10 cellular contexts compared by ENCODE assay signal in the genomic region with DNA sequence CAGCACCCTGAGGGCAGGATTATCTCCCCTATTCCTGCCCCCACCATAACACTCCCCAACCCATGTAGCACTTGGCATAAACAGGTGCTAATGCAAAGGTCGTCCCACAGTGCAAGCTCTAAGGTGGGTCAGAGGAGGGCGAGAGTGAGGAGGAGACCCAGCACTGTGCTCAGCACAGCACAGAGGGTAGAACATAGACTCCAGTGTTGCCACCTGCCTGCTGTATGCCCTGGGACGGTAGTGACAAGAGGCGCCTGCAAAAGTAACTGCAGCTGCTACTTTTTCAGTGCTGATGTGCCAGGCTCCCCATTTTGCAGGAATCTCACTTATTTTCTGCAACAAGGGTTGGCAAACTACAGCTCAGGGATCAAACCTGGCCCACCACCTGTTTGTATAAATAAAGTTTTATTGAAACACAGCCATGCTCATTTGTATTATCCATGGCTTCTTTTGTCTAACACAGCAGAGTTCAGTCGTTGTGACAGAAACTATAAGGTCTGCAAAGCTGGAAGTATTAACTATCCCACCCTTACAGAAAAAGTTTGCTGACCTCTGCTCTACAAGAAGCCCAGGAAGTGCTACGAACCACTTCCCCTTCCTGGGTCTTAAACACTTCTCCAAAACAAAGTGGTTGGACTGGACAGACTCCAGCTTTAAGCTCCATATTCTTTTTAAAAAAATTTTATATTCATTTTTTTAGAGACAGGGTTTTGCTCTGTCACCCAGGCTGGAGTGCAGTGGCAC. TPM values are rescaled to one million over a fixed set of nuclear protein-coding genes. Genes with fewer than 3 reads are reported as not detected.
A peak's percentile ranks its signal among the peaks of the same experiment; 100 is the strongest.
DNase-seq lines count a peak whose midpoint lies in the region; ATAC-seq and TF ChIP-seq lines count a peak whose summit lies in the region.
"Had no signal": no experiment of that assay in that cellular context is flagged by ENCODE, and none has a peak within 500 bp of the region (broad histone marks: within the 10 kb centered on the region; RNA-seq: fewer than 3 reads in every experiment).

No MANE protein-coding gene starts in this region.

- in situ Hi-C loops in brain microvascular endothelial cell (cut with HindIII; ENCODE audit: low pct_ligation_motif_present, low sequenced_read_pairs) = no loop called here

- CTCF ChIA-PET in CD4-positive, alpha-beta memory T cell (lab: Charles Lee; ENCODE audit: partially characterized antibody) = interaction anchor here (1.2 to 29.7 kb wide), 5 partner anchors 8 to 98 kb away, joined by 3 to 1245 read pairs (median 23); a partner anchor contains a TSS

- peaks cover 0 to 2% (median 0%) of the 10 kb centered on the region in 8 donors for H3K9me3 Mint-ChIP-seq in CD4-positive, alpha-beta memory T cell
- peaks cover 5% of the 10 kb centered on the region for H3K9me3 Mint-ChIP-seq in natural killer cell treated with Interleukin-12 subunit alpha and Interleukin-12 subunit beta and Interleukin-15 and Interleukin-18, amount 100 ng/mL, for 72 hours

- peak overlapping the region; percentile 97 to 99 (median 98) for H3K27ac Mint-ChIP-seq in CD4-positive, alpha-beta memory T cell
- H3K27ac Mint-ChIP-seq in natural killer cell treated with Interleukin-12 subunit alpha and Interleukin-12 subunit beta and Interleukin-15 and Interleukin-18, amount 100 ng/mL, for 72 hours = peak overlapping the region; percentile 88 to 92

- H3K4me1 ChIP-seq in CD4-positive, alpha-beta memory T cell (ENCODE audit: insufficient read depth, low read length) = peaks cover 99% of the 10 kb centered on the region

- POLR2A ChIA-PET in CD4-positive, alpha-beta memory T cell (lab: Charles Lee; ENCODE audit: partially characterized antibody) = interaction anchor here (0.7 to 28.8 kb wide), 12 partner anchors 2 to 562 kb away, joined by 3 to 2105 read pairs (median 4); a partner anchor contains a TSS

- H3K9me3 ChIP-seq in CD4-positive, alpha-beta memory T cell (ENCODE audit: control insufficient read depth in 1 of 2, low read length in 2 of 2) = no peaks in the 10 kb centered on the region
- H3K9me3 ChIP-seq in KOPT-K1 (ENCODE audit: insufficient read depth, low read length, poor library complexity, severe bottlenecking) = no peaks in the 10 kb centered on the region

- H3K4me3 ChIP-seq in CD4-positive, alpha-beta memory T cell (ENCODE audit: low read length in 2 of 2) = peak overlapping the region; percentile 6 to 26
- H3K4me3 ChIP-seq in brain microvascular endothelial cell (ENCODE audit: low read depth, low read length) = no peak overlapping the region

- H3K4me1 Mint-ChIP-seq in CD4-positive, alpha-beta memory T cell = peaks cover 51 to 95% (median 77%) of the 10 kb centered on the region in 4 donors
- H3K4me1 Mint-ChIP-seq in natural killer cell treated with Interleukin-12 subunit alpha and Interleukin-12 subunit beta and Interleukin-15 and Interleukin-18, amount 100 ng/mL, for 72 hours (ENCODE audit: low read depth in 2 of 2) = peaks cover 69 to 72% of the 10 kb centered on the region in 2 donors

- H3K27ac ChIP-seq in CD4-positive, alpha-beta memory T cell (ENCODE audit: low read depth, low read length) = peak overlapping the region; percentile 68
- H3K27ac ChIP-seq in KOPT-K1 (ENCODE audit: low read depth, low read length, poor library complexity, severe bottlenecking) = peak overlapping the region; percentile 91
- no peak overlapping the region for H3K27ac ChIP-seq in brain microvascular endothelial cell

- peaks cover 40 to 46% of the 10 kb centered on the region in 2 donors for H3K36me3 Mint-ChIP-seq in CD4-positive, alpha-beta memory T cell
- peaks cover under 1% of the 10 kb centered on the region for H3K36me3 Mint-ChIP-seq in natural killer cell treated with Interleukin-12 subunit alpha and Interleukin-12 subunit beta and Interleukin-15 and Interleukin-18, amount 100 ng/mL, for 72 hours

- no peaks in the 10 kb centered on the region for H3K27me3 Mint-ChIP-seq in CD4-positive, alpha-beta memory T cell
- no peaks in the 10 kb centered on the region for H3K27me3 Mint-ChIP-seq in natural killer cell treated with Interleukin-12 subunit alpha and Interleukin-12 subunit beta and Interleukin-15 and Interleukin-18, amount 100 ng/mL, for 72 hours

- intact Hi-C loops in CD4-positive, alpha-beta memory T cell (cut with micrococcal nuclease) = no loop called here

- DNase-seq in CD4-positive, alpha-beta memory T cell = peak in 3 of 5 donors; percentile 44 to 50 (median 46)
- DNase-seq in activated T-cell treated with anti-CD3 and anti-CD28 coated beads, Interleukin-2, amount 50 U/mL, for 48 hours = peak; percentile 56 to 64
- no peak for DNase-seq in natural killer cell treated with Interleukin-12 subunit alpha and Interleukin-12 subunit beta and Interleukin-15 and Interleukin-18, amount 100 ng/mL, for 72 hours (ENCODE audit: low spot score)
- DNase-seq in COLO668 (lab: John Stamatoyannopoulos, UW; ENCODE audit: unreplicated experiment) = no peak
- no peak for DNase-seq in brain microvascular endothelial cell
- no peak for DNase-seq in NCI-H446 treated with DMSO at 0.1 percent for 48 hours (lab: John Stamatoyannopoulos, UW)
- DNase-seq: effector CD4-positive, alpha-beta T cell; NCI-H1417 treated with DMSO at 0.1 percent for 48 hours had no signal

- ATAC-seq in natural killer cell treated with Interleukin-12 subunit alpha and Interleukin-12 subunit beta and Interleukin-15 and Interleukin-18, amount 100 ng/mL, for 72 hours = no peak
- ATAC-seq in GM18519 (IDR thresholded peaks at IDR 0.05; ENCODE audit: low FRiP score, unreplicated experiment) = no peak

- TF ChIP-seq CTCF in brain microvascular endothelial cell (IDR thresholded peaks at IDR 0.05; ENCODE audit: low read depth, low read length, missing control alignments) = no peak

- no peaks in the 10 kb centered on the region for H3K27me3 ChIP-seq in CD4-positive, alpha-beta memory T cell (ENCODE audit: insufficient read depth, low read length)
- no peaks in the 10 kb centered on the region for H3K27me3 ChIP-seq in brain microvascular endothelial cell (replicated peaks)

- peaks cover 15% of the 10 kb centered on the region for H3K36me3 ChIP-seq in CD4-positive, alpha-beta memory T cell (ENCODE audit: insufficient read depth, low read length)
- H3K36me3 ChIP-seq in KOPT-K1 (ENCODE audit: insufficient read depth, low read length) (peaks cover 13% of the 10 kb centered on the region), brain microvascular endothelial cell (replicated peaks) (peaks cover 26% of the 10 kb centered on the region)

- H3K4me3 Mint-ChIP-seq in CD4-positive, alpha-beta memory T cell = peak overlapping the region; percentile 72 to 93 (median 86)
- H3K4me3 Mint-ChIP-seq in natural killer cell treated with Interleukin-12 subunit alpha and Interleukin-12 subunit beta and Interleukin-15 and Interleukin-18, amount 100 ng/mL, for 72 hours = peak overlapping the region; percentile 79

RNA-seq across cellular contexts. Expression of a gene that starts 16.9 kb away (rescaled TPM):
- total RNA-seq in CD4-positive, alpha-beta memory T cell = 1 to 10 TPM; 6.2 to 9.0 TPM
- polyA plus RNA-seq in CD4-positive, alpha-beta memory T cell = under 1 TPM in 1 of 2 donors, not detected in 1; 0.62 TPM
- total RNA-seq in natural killer cell treated with Interleukin-12 subunit alpha and Interleukin-12 subunit beta and Interleukin-15 and Interleukin-18, amount 100 ng/mL, for 72 hours = 1 to 10 TPM in 1 of 2 donors, under 1 TPM in 1; 0.59 to 1.9 TPM

RNA-seq across cellular contexts. Expression of a gene that starts 17.0 kb away (rescaled TPM):
- total RNA-seq in CD4-positive, alpha-beta memory T cell = 100 to 1,000 TPM; 268 to 279 TPM
- polyA plus RNA-seq in CD4-positive, alpha-beta memory T cell = 100 to 1,000 TPM; 125 to 200 TPM
- total RNA-seq in natural killer cell treated with Interleukin-12 subunit alpha and Interleukin-12 subunit beta and Interleukin-15 and Interleukin-18, amount 100 ng/mL, for 72 hours = 100 to 1,000 TPM; 202 to 235 TPM

RNA-seq across cellular contexts. Expression of a gene that starts 51.0 kb away (rescaled TPM):
- 10 to 100 TPM; 41.3 to 42.7 TPM for total RNA-seq in CD4-positive, alpha-beta memory T cell
- polyA plus RNA-seq in CD4-positive, alpha-beta memory T cell = 10 to 100 TPM; 22.4 to 42.1 TPM
- total RNA-seq in natural killer cell treated with Interleukin-12 subunit alpha and Interleukin-12 subunit beta and Interleukin-15 and Interleukin-18, amount 100 ng/mL, for 72 hours = 10 to 100 TPM; 32.6 to 53.5 TPM

RNA-seq across cellular contexts. Expression of a gene that starts 55.6 kb away (rescaled TPM):
- total RNA-seq in CD4-positive, alpha-beta memory T cell = 10 to 100 TPM; 45.7 to 47.3 TPM
- 1 to 10 TPM; 4.1 to 6.3 TPM for polyA plus RNA-seq in CD4-positive, alpha-beta memory T cell
- 10 to 100 TPM; 24.1 to 31.9 TPM for total RNA-seq in natural killer cell treated with Interleukin-12 subunit alpha and Interleukin-12 subunit beta and Interleukin-15 and Interleukin-18, amount 100 ng/mL, for 72 hours

RNA-seq across cellular contexts. Expression of a gene that starts 58.4 kb away (rescaled TPM):
- 100 to 1,000 TPM; 122 to 128 TPM for total RNA-seq in CD4-positive, alpha-beta memory T cell
- 10 to 100 TPM; 32.3 to 57.2 TPM for polyA plus RNA-seq in CD4-positive, alpha-beta memory T cell
- 10 to 100 TPM; 17.6 to 47.1 TPM for total RNA-seq in natural killer cell treated with Interleukin-12 subunit alpha and Interleukin-12 subunit beta and Interleukin-15 and Interleukin-18, amount 100 ng/mL, for 72 hours

Comparison
In these comparisons a context has a peak if more than half of its experiments do, and no peak if none do; other contexts are left out.
1. DNase-seq: peak in CD4-positive, alpha-beta memory T cell (3 of 5) and activated T-cell treated with anti-CD3 and anti-CD28 coated beads, Interleukin-2, amount 50 U/mL, for 48 hours (2 of 2); none in natural killer cell treated with Interleukin-12 subunit alpha and Interleukin-12 subunit beta and Interleukin-15 and Interleukin-18, amount 100 ng/mL, for 72 hours (single experiment), COLO668 (single experiment), brain microvascular endothelial cell (single experiment) and NCI-H446 treated with DMSO at 0.1 percent for 48 hours (single experiment).